Comparison of ENCODE assay signal across 44 cellular contexts in the genomic region with DNA sequence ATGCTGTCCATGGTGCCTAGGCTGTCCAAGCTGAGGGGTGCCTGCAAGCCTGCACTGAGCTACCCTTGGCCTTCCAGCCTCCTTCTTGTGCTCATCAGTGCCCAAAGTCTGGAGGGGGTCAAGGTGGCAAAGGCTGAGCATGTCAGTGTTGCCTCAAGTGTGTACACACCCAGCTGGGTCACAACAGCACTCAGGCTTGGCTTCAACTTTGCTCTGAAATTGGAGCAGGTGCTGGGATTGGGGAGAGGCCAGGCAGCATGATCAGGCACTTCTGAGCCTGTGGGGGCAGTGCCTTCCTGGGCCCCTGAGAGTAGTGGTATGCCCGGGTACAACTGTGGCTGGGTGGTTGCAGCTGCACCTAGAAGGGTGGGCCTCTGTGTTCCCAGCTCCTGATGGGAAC. TPM values are rescaled to one million over a fixed set of nuclear protein-coding genes. Genes with fewer than 3 reads are reported as not detected.
"Had no signal": no experiment of that assay in that cellular context is flagged by ENCODE, and none has a peak within 500 bp of the region (broad histone marks: within the 10 kb centered on the region; RNA-seq: fewer than 3 reads in every experiment).

No MANE protein-coding gene starts in this region.

- H3K4me3 Mint-ChIP-seq: activated naive CD4-positive, alpha-beta T cell treated with anti-CD3 and anti-CD28 coated beads for 36 hours; activated naive CD4-positive, alpha-beta T cell treated with anti-CD3 and anti-CD28 coated beads, Interleukin-2, amount 10 ng/mL, durations not matched to agents 7 days and 5 days; activated naive CD4-positive, alpha-beta T cell treated with anti-CD3 and anti-CD28 coated beads, Interleukin-2, amount 50 U/mL, for 24 hours; activated naive CD8-positive, alpha-beta T cell; activated naive CD8-positive, alpha-beta T cell treated with anti-CD3 and anti-CD28 coated beads for 36 hours; activated naive CD8-positive, alpha-beta T cell treated with anti-CD3 and anti-CD28 coated beads, Interleukin-2, amount 10 ng/mL, durations not matched to agents 7 days and 5 days; activated naive CD8-positive, alpha-beta T cell treated with anti-CD3 and anti-CD28 coated beads, Interleukin-2, amount 50 U/mL, for 24 hours; activated T-cell treated with anti-CD3 and anti-CD28 coated beads, Interleukin-2, amount 50 U/mL, for 24 hours; activated T-cell treated with anti-CD3 and anti-CD28 coated beads, Interleukin-2, amount 50 U/mL, for 4 hours; activated T-cell treated with anti-CD3 and anti-CD28 coated beads, Interleukin-2, amount 50 U/mL, for 72 hours; activated T-helper 1 cell treated with anti-CD3 and anti-CD28 coated beads, Interleukin-12 subunit alpha, Interleukin-12 subunit beta, Interleukin-2, Interleukin-4 antibody, amounts not matched to agents 30 ng/mL and 10 ng/mL and 1 ng/mL, durations not matched to agents 14 hours and 24 hours and 36 hours; activated T-helper 17 cell treated with anti-CD3 and anti-CD28 coated beads, Interleukin-2, amount 50 U/mL, for 72 hours; brain; central memory CD8-positive, alpha-beta T cell had no signal

- H3K27me3 Mint-ChIP-seq: activated naive CD4-positive, alpha-beta T cell treated with anti-CD3 and anti-CD28 coated beads, Interleukin-2, amount 10 ng/mL, durations not matched to agents 7 days and 5 days; activated naive CD4-positive, alpha-beta T cell treated with anti-CD3 and anti-CD28 coated beads, Interleukin-2, amount 50 U/mL, for 24 hours; activated naive CD8-positive, alpha-beta T cell; activated naive CD8-positive, alpha-beta T cell treated with anti-CD3 and anti-CD28 coated beads, Interleukin-2, amount 10 ng/mL, durations not matched to agents 7 days and 5 days; activated naive CD8-positive, alpha-beta T cell treated with anti-CD3 and anti-CD28 coated beads, Interleukin-2, amount 50 U/mL, for 24 hours; activated T-cell treated with anti-CD3 and anti-CD28 coated beads, Interleukin-2, amount 50 U/mL, for 24 hours; activated T-helper 17 cell treated with anti-CD3 and anti-CD28 coated beads, Interleukin-2, amount 50 U/mL, for 72 hours; brain had no signal

- H3K4me3 ChIP-seq: adrenal gland, ascending aorta, body of pancreas, breast epithelium, cardiac muscle cell had no signal

- H3K9me3 Mint-ChIP-seq: activated naive CD4-positive, alpha-beta T cell treated with anti-CD3 and anti-CD28 coated beads for 36 hours; activated naive CD4-positive, alpha-beta T cell treated with anti-CD3 and anti-CD28 coated beads, Interleukin-2, amount 10 ng/mL, durations not matched to agents 7 days and 5 days; activated naive CD4-positive, alpha-beta T cell treated with anti-CD3 and anti-CD28 coated beads, Interleukin-2, amount 50 U/mL, for 24 hours; activated naive CD4-positive, alpha-beta T cell treated with anti-CD3 and anti-CD28 coated beads, Interleukin-2, amount 50 U/mL, for 72 hours; activated naive CD8-positive, alpha-beta T cell treated with anti-CD3 and anti-CD28 coated beads for 36 hours; activated naive CD8-positive, alpha-beta T cell treated with anti-CD3 and anti-CD28 coated beads, Interleukin-2, amount 10 ng/mL, durations not matched to agents 7 days and 5 days; activated naive CD8-positive, alpha-beta T cell treated with anti-CD3 and anti-CD28 coated beads, Interleukin-2, amount 50 U/mL, for 24 hours; activated T-cell treated with anti-CD3 and anti-CD28 coated beads, Interleukin-2, amount 50 U/mL, for 24 hours; activated T-cell treated with anti-CD3 and anti-CD28 coated beads, Interleukin-2, amount 50 U/mL, for 4 hours; activated T-cell treated with anti-CD3 and anti-CD28 coated beads, Interleukin-2, amount 50 U/mL, for 72 hours; activated T-helper 1 cell treated with anti-CD3 and anti-CD28 coated beads, Interleukin-12 subunit alpha, Interleukin-12 subunit beta, Interleukin-2, Interleukin-4 antibody, amounts not matched to agents 30 ng/mL and 10 ng/mL and 1 ng/mL, durations not matched to agents 14 hours and 24 hours and 36 hours; activated T-helper 17 cell treated with anti-CD3 and anti-CD28 coated beads, Interleukin-2, amount 50 U/mL, for 72 hours; activated T-helper 2 cell treated with anti-CD3 and anti-CD28 coated beads, Interferon-gamma antibody, Interleukin-2, Interleukin-4, amounts not matched to agents 10 μg/mL and 5 μg/mL and 100 μg/mL, durations not matched to agents 14 hours and 24 hours and 36 hours; brain; central memory CD8-positive, alpha-beta T cell had no signal

- ATAC-seq: activated naive CD4-positive, alpha-beta T cell treated with anti-CD3 and anti-CD28 coated beads, Interleukin-2, amount 50 U/mL, for 72 hours; activated naive CD8-positive, alpha-beta T cell treated with anti-CD3 and anti-CD28 coated beads, Interleukin-2, amount 50 U/mL, for 24 hours; activated T-cell treated with anti-CD3 and anti-CD28 coated beads, Interleukin-2, amount 50 U/mL, for 4 hours; activated T-cell treated with anti-CD3 and anti-CD28 coated beads, Interleukin-2, amount 50 U/mL, for 72 hours; activated T-helper 17 cell treated with anti-CD3 and anti-CD28 coated beads, Interleukin-2, amount 50 U/mL, for 72 hours; body of pancreas had no signal

- H3K4me1 Mint-ChIP-seq: activated naive CD4-positive, alpha-beta T cell treated with anti-CD3 and anti-CD28 coated beads, Interleukin-2, amount 10 ng/mL, durations not matched to agents 7 days and 5 days; activated naive CD4-positive, alpha-beta T cell treated with anti-CD3 and anti-CD28 coated beads, Interleukin-2, amount 50 U/mL, for 24 hours; activated naive CD8-positive, alpha-beta T cell treated with anti-CD3 and anti-CD28 coated beads for 36 hours; activated naive CD8-positive, alpha-beta T cell treated with anti-CD3 and anti-CD28 coated beads, Interleukin-2, amount 10 ng/mL, durations not matched to agents 7 days and 5 days; activated naive CD8-positive, alpha-beta T cell treated with anti-CD3 and anti-CD28 coated beads, Interleukin-2, amount 50 U/mL, for 24 hours; activated T-helper 17 cell treated with anti-CD3 and anti-CD28 coated beads, Interleukin-2, amount 50 U/mL, for 72 hours; brain; central memory CD8-positive, alpha-beta T cell had no signal

- H3K27me3 ChIP-seq: adrenal gland, ascending aorta, body of pancreas, brain microvascular endothelial cell, breast epithelium, cardiac muscle cell had no signal

- H3K36me3 Mint-ChIP-seq: activated naive CD4-positive, alpha-beta T cell treated with anti-CD3 and anti-CD28 coated beads, Interleukin-2, amount 10 ng/mL, durations not matched to agents 7 days and 5 days; activated naive CD4-positive, alpha-beta T cell treated with anti-CD3 and anti-CD28 coated beads, Interleukin-2, amount 50 U/mL, for 24 hours; activated naive CD4-positive, alpha-beta T cell treated with anti-CD3 and anti-CD28 coated beads, Interleukin-2, amount 50 U/mL, for 72 hours; activated naive CD8-positive, alpha-beta T cell; activated naive CD8-positive, alpha-beta T cell treated with anti-CD3 and anti-CD28 coated beads for 36 hours; activated naive CD8-positive, alpha-beta T cell treated with anti-CD3 and anti-CD28 coated beads, Interleukin-2, amount 10 ng/mL, durations not matched to agents 7 days and 5 days; brain had no signal

- H3K36me3 ChIP-seq: adrenal gland, ascending aorta, brain microvascular endothelial cell, breast epithelium, cardiac muscle cell had no signal

- H3K27ac Mint-ChIP-seq: activated naive CD4-positive, alpha-beta T cell treated with anti-CD3 and anti-CD28 coated beads for 36 hours; activated naive CD4-positive, alpha-beta T cell treated with anti-CD3 and anti-CD28 coated beads, Interleukin-2, amount 10 ng/mL, durations not matched to agents 7 days and 5 days; activated naive CD4-positive, alpha-beta T cell treated with anti-CD3 and anti-CD28 coated beads, Interleukin-2, amount 50 U/mL, for 24 hours; activated naive CD4-positive, alpha-beta T cell treated with anti-CD3 and anti-CD28 coated beads, Interleukin-2, amount 50 U/mL, for 72 hours; activated naive CD8-positive, alpha-beta T cell; activated naive CD8-positive, alpha-beta T cell treated with anti-CD3 and anti-CD28 coated beads for 36 hours; activated naive CD8-positive, alpha-beta T cell treated with anti-CD3 and anti-CD28 coated beads, Interleukin-2, amount 10 ng/mL, durations not matched to agents 7 days and 5 days; activated naive CD8-positive, alpha-beta T cell treated with anti-CD3 and anti-CD28 coated beads, Interleukin-2, amount 50 U/mL, for 24 hours; activated T-cell treated with anti-CD3 and anti-CD28 coated beads, Interleukin-2, amount 50 U/mL, for 24 hours; activated T-cell treated with anti-CD3 and anti-CD28 coated beads, Interleukin-2, amount 50 U/mL, for 72 hours; activated T-helper 1 cell treated with anti-CD3 and anti-CD28 coated beads, Interleukin-12 subunit alpha, Interleukin-12 subunit beta, Interleukin-2, Interleukin-4 antibody, amounts not matched to agents 30 ng/mL and 10 ng/mL and 1 ng/mL, durations not matched to agents 14 hours and 24 hours and 36 hours; activated T-helper 17 cell treated with anti-CD3 and anti-CD28 coated beads, Interleukin-2, amount 50 U/mL, for 72 hours; activated T-helper 2 cell treated with anti-CD3 and anti-CD28 coated beads, Interferon-gamma antibody, Interleukin-2, Interleukin-4, amounts not matched to agents 10 μg/mL and 5 μg/mL and 100 μg/mL, durations not matched to agents 14 hours and 24 hours and 36 hours; brain had no signal

- H3K9me3 ChIP-seq: adrenal gland, ascending aorta, body of pancreas, breast epithelium had no signal

- H3K4me1 ChIP-seq: adrenal gland, ascending aorta, breast epithelium had no signal

- H3K27ac ChIP-seq: adrenal gland, ascending aorta, body of pancreas, brain microvascular endothelial cell, breast epithelium, cardiac muscle cell had no signal

- DNase-seq: activated effector memory CD4-positive, alpha-beta T cell treated with anti-CD3 and anti-CD28 coated beads, Interleukin-2, amount 50 U/mL, for 16 hours; activated effector memory CD4-positive, alpha-beta T cell treated with Interleukin-2 at 50 U/mL for 16 hours; activated gamma-delta T cell; activated gamma-delta T cell treated with Interleukin-2 at 50 U/mL for 16 hours; activated naive CD4-positive, alpha-beta T cell; activated naive CD4-positive, alpha-beta T cell treated with anti-CD3 and anti-CD28 coated beads for 36 hours; activated naive CD4-positive, alpha-beta T cell treated with anti-CD3 and anti-CD28 coated beads, Interleukin-2, amount 10 ng/mL, durations not matched to agents 7 days and 5 days; activated naive CD4-positive, alpha-beta T cell treated with anti-CD3 and anti-CD28 coated beads, Interleukin-2, amount 50 U/mL, for 16 hours; activated naive CD4-positive, alpha-beta T cell treated with Interleukin-2 at 50 U/mL for 16 hours; activated naive CD8-positive, alpha-beta T cell treated with anti-CD3 and anti-CD28 coated beads for 36 hours; activated naive CD8-positive, alpha-beta T cell treated with anti-CD3 and anti-CD28 coated beads, Interleukin-2, amount 10 ng/mL, durations not matched to agents 7 days and 5 days; activated naive CD8-positive, alpha-beta T cell treated with anti-CD3 and anti-CD28 coated beads, Interleukin-2, amount 50 U/mL, for 24 hours; activated T-cell treated with anti-CD3 and anti-CD28 coated beads for 4 hours; activated T-cell treated with anti-CD3 and anti-CD28 coated beads, Interleukin-2, amount 50 U/mL, for 1 hour; activated T-cell treated with anti-CD3 and anti-CD28 coated beads, Interleukin-2, amount 50 U/mL, for 24 hours; activated T-cell treated with anti-CD3 and anti-CD28 coated beads, Interleukin-2, amount 50 U/mL, for 4 hours; activated T-cell treated with anti-CD3 and anti-CD28 coated beads, Interleukin-2, amount 50 U/mL, for 48 hours; activated T-cell treated with anti-CD3 and anti-CD28 coated beads, Interleukin-2, amount 50 U/mL, for 72 hours; adrenal gland; amniotic stem cell; amygdala; anterior cingulate cortex; aorta; body of pancreas; brain microvascular endothelial cell; caudate nucleus; central memory CD4-positive, alpha-beta T cell; cerebellar nuclear complex had no signal

RNA-seq across cellular contexts. Expression of a gene that starts 17.7 kb away (rescaled TPM):
- total RNA-seq: activated naive CD4-positive, alpha-beta T cell treated with anti-CD3 and anti-CD28 coated beads for 36 hours; activated naive CD4-positive, alpha-beta T cell treated with anti-CD3 and anti-CD28 coated beads, Interleukin-2, amount 50 U/mL, for 72 hours; activated naive CD8-positive, alpha-beta T cell treated with anti-CD3 and anti-CD28 coated beads for 36 hours; activated naive CD8-positive, alpha-beta T cell treated with anti-CD3 and anti-CD28 coated beads, Interleukin-2, amount 10 ng/mL, durations not matched to agents 7 days and 5 days; activated T-cell treated with anti-CD3 and anti-CD28 coated beads, Interleukin-2, amount 50 U/mL, for 4 hours; activated T-cell treated with anti-CD3 and anti-CD28 coated beads, Interleukin-2, amount 50 U/mL, for 72 hours; activated T-helper 1 cell treated with anti-CD3 and anti-CD28 coated beads, Interleukin-12 subunit alpha, Interleukin-12 subunit beta, Interleukin-2, Interleukin-4 antibody, amounts not matched to agents 30 ng/mL and 10 ng/mL and 1 ng/mL, durations not matched to agents 14 hours and 24 hours and 36 hours; activated T-helper 17 cell treated with anti-CD3 and anti-CD28 coated beads, Interleukin-2, amount 50 U/mL, for 72 hours; activated T-helper 2 cell treated with anti-CD3 and anti-CD28 coated beads, Interferon-gamma antibody, Interleukin-2, Interleukin-4, amounts not matched to agents 10 μg/mL and 5 μg/mL and 100 μg/mL, durations not matched to agents 14 hours and 24 hours and 36 hours; adrenal gland; aorta; ascending aorta; astrocyte; body of pancreas; breast epithelium; bronchial epithelial cell; cardiac muscle cell; cardiac septum; cerebellum had no signal
- polyA plus RNA-seq: adipose tissue, adrenal gland, aorta, cardiac muscle cell had no signal

RNA-seq across cellular contexts. Expression of a gene that starts 18.7 kb away (rescaled TPM):
- total RNA-seq: activated naive CD4-positive, alpha-beta T cell treated with anti-CD3 and anti-CD28 coated beads for 36 hours; activated naive CD4-positive, alpha-beta T cell treated with anti-CD3 and anti-CD28 coated beads, Interleukin-2, amount 50 U/mL, for 72 hours; activated naive CD8-positive, alpha-beta T cell treated with anti-CD3 and anti-CD28 coated beads for 36 hours; activated T-cell treated with anti-CD3 and anti-CD28 coated beads, Interleukin-2, amount 50 U/mL, for 4 hours; activated T-cell treated with anti-CD3 and anti-CD28 coated beads, Interleukin-2, amount 50 U/mL, for 72 hours; activated T-helper 1 cell treated with anti-CD3 and anti-CD28 coated beads, Interleukin-12 subunit alpha, Interleukin-12 subunit beta, Interleukin-2, Interleukin-4 antibody, amounts not matched to agents 30 ng/mL and 10 ng/mL and 1 ng/mL, durations not matched to agents 14 hours and 24 hours and 36 hours; activated T-helper 17 cell treated with anti-CD3 and anti-CD28 coated beads, Interleukin-2, amount 50 U/mL, for 72 hours; activated T-helper 2 cell treated with anti-CD3 and anti-CD28 coated beads, Interferon-gamma antibody, Interleukin-2, Interleukin-4, amounts not matched to agents 10 μg/mL and 5 μg/mL and 100 μg/mL, durations not matched to agents 14 hours and 24 hours and 36 hours; adrenal gland; aorta; ascending aorta; body of pancreas; cardiac muscle cell; cardiac septum; cerebellum had no signal
- polyA plus RNA-seq: aorta, cardiac muscle cell had no signal
